Comparison of ENCODE assay signal across 11 cellular contexts in genomic region chr18:76977108-76977621, GRCh38.
DNase-seq lines count a peak whose midpoint lies in the region; ATAC-seq lines count a peak whose summit lies in the region.
"Had no signal": no experiment of that assay in that cellular context is flagged by ENCODE, and none has a peak within 500 bp of the region (broad histone marks: within the 10 kb centered on the region; RNA-seq: fewer than 3 reads in every experiment).

No MANE protein-coding gene starts in this region.

- H3K4me1 Mint-ChIP-seq in naive thymus-derived CD8-positive, alpha-beta T cell = peaks cover 0 to 19% (median 0%) of the 10 kb centered on the region in 4 donors
- H3K4me1 Mint-ChIP-seq in T-cell = peaks cover 0 to 3% (median 0%) of the 10 kb centered on the region in 3 donors

- POLR2A ChIA-PET in naive thymus-derived CD8-positive, alpha-beta T cell (lab: Charles Lee) = no interaction called here
- POLR2A ChIA-PET in T-cell (lab: Charles Lee) = no interaction called here

- DNase-seq in COR-L47 (lab: John Stamatoyannopoulos, UW) (peak; percentile 87), NCI-H2171 (lab: John Stamatoyannopoulos, UW) (peak; percentile 29), caudate nucleus (lab: John Stamatoyannopoulos, UW) (peak in 2 of 61 donors; percentile 41 to 56), mucosa of gallbladder (ENCODE audit: low spot score) (peak; percentile 58), nucleus accumbens (lab: John Stamatoyannopoulos, UW) (no peak), T-cell (no peak)
- DNase-seq in naive thymus-derived CD8-positive, alpha-beta T cell = no peak
- DNase-seq: central memory CD4-positive, alpha-beta T cell; kidney glomerular epithelial cell; retina had no signal

- no peak overlapping the region for H3K27ac Mint-ChIP-seq in naive thymus-derived CD8-positive, alpha-beta T cell
- no peak overlapping the region for H3K27ac Mint-ChIP-seq in T-cell

- peak overlapping the region; percentile 49 for H3K27ac ChIP-seq in caudate nucleus (ENCODE audit: low read depth, low read length)

- H3K9me3 Mint-ChIP-seq in naive thymus-derived CD8-positive, alpha-beta T cell = no peaks in the 10 kb centered on the region
- H3K9me3 Mint-ChIP-seq in T-cell = no peaks in the 10 kb centered on the region

- peaks cover 0 to 2% (median 0%) of the 10 kb centered on the region in 3 donors for H3K36me3 Mint-ChIP-seq in naive thymus-derived CD8-positive, alpha-beta T cell
- peaks cover 13% of the 10 kb centered on the region for H3K36me3 Mint-ChIP-seq in T-cell

- CTCF ChIA-PET in T-cell (lab: Charles Lee) = no interaction called here

- H3K4me3 Mint-ChIP-seq in naive thymus-derived CD8-positive, alpha-beta T cell = no peak overlapping the region
- no peak overlapping the region for H3K4me3 Mint-ChIP-seq in T-cell

- ATAC-seq in GM19324 (IDR thresholded peaks at IDR 0.05; ENCODE audit: low FRiP score, unreplicated experiment) = no peak
- no peak for ATAC-seq in naive thymus-derived CD8-positive, alpha-beta T cell
- no peak for ATAC-seq in T-cell (replicated peaks in 1 of 4)

- H3K27me3 Mint-ChIP-seq in naive thymus-derived CD8-positive, alpha-beta T cell = no peaks in the 10 kb centered on the region
- no peaks in the 10 kb centered on the region for H3K27me3 Mint-ChIP-seq in T-cell

Comparison
In these comparisons a context has a peak if more than half of its experiments do, and no peak if none do; other contexts are left out.
1. DNase-seq: peak in COR-L47 (single experiment), NCI-H2171 (single experiment) and mucosa of gallbladder (single experiment); none in nucleus accumbens (0 of 56), naive thymus-derived CD8-positive, alpha-beta T cell (0 of 10) and T-cell (0 of 34).